Comparison of ENCODE assay signal across 10 cellular contexts in the genomic region with DNA sequence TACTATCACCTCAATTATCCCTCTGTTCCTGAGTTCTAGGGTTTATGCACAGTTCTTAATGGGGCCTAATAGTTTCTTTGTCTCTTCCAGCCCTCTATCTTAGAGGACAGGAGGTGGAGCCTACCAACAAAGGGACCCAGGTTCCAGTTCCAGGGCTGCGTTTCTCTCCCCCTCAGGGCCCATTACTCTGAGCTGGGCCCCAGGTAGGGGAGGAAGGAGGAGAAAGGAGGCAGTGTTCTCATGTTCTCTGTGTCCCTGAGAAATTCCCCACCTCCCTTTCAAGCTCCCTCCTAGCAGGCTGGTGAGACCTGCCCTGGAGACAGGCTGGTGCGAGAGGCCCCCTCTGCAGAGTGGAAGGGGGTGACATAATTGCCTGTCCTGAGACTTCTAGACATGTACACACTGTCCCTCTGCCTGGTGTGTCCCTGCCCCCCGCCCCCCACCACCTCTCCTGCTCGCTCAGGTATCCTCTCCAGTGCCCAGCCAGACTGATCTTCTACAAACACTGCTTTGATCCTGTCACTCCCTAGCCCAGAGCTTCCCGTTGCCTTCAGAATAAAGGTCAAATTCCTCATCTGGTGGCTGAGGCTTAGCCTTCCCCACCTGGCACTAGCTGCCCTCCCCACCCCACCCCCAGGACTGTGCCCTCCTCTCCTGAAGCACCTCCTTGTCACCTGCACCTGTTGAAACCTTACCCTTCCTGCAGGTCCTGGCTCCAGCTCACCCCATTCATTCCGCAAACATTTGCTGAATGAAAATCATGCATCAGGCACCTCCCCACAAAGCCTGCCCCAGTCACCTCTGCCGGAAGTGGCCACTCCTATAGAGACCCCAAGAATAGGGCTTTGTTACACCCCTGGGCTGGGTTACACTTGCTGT. TPM values are rescaled to one million over a fixed set of nuclear protein-coding genes. Genes with fewer than 3 reads are reported as not detected.
A peak's percentile ranks its signal among the peaks of the same experiment; 100 is the strongest.
DNase-seq lines count a peak whose midpoint lies in the region; ATAC-seq, FAIRE-seq and TF ChIP-seq lines count a peak whose summit lies in the region.
"Had no signal": no experiment of that assay in that cellular context is flagged by ENCODE, and none has a peak within 500 bp of the region (broad histone marks: within the 10 kb centered on the region; RNA-seq: fewer than 3 reads in every experiment).

No MANE protein-coding gene starts in this region.

- ATAC-seq in activated naive CD4-positive, alpha-beta T cell treated with anti-CD3 and anti-CD28 coated beads, Interleukin-2, amount 50 U/mL, for 72 hours: no peak
- ATAC-seq in HG03095 (IDR thresholded peaks at IDR 0.05; ENCODE audit: unreplicated experiment): no peak

- H3K36me3 ChIP-seq in HEK293 (ENCODE audit: control insufficient read depth in 2 of 2, insufficient read depth in 1 of 2, low read length in 2 of 2) (no peaks in the 10 kb centered on the region), osteoblast (ENCODE audit: insufficient read depth, low read length) (no peaks in the 10 kb centered on the region), sigmoid colon (no peaks in the 10 kb centered on the region)

- no peaks in the 10 kb centered on the region for H3K36me3 Mint-ChIP-seq in activated naive CD4-positive, alpha-beta T cell treated with anti-CD3 and anti-CD28 coated beads, Interleukin-2, amount 50 U/mL, for 72 hours

- H3K4me2 ChIP-seq in osteoblast (ENCODE audit: insufficient read depth, low read length): peak overlapping the region; percentile 60
- H3K4me2 ChIP-seq: KMS-11 had no signal

- H3K4me1 ChIP-seq in HEK293 (ENCODE audit: control insufficient read depth, insufficient read depth, low read length) (peaks cover 17% of the 10 kb centered on the region), osteoblast (ENCODE audit: insufficient read depth, low read length) (peaks cover 33% of the 10 kb centered on the region), sigmoid colon (peaks cover 0 to 15% (median 7%) of the 10 kb centered on the region in 4 donors)

- TF ChIP-seq CTCF in HEK293 (tag by site-specific recombination; IDR thresholded peaks at IDR 0.05) (no peak), osteoblast (IDR thresholded peaks at IDR 0.05; ENCODE audit: extremely low read depth, low read depth, low read length) (no peak), sigmoid colon (IDR thresholded peaks at IDR 0.05) (no peak)

- DNase-seq in NCI-H345 treated with DMSO at 0.1 percent for 48 hours (lab: John Stamatoyannopoulos, UW; ENCODE audit: unreplicated experiment) (peak; percentile 78), ecto neural progenitor cell (ENCODE audit: low spot score) (peak; percentile 56), osteoblast (ENCODE audit: insufficient read length, low spot score, missing footprints) (peak; percentile 65), HTR-8/SVneo (ENCODE audit: insufficient read length, low spot score) (no peak), sigmoid colon (no peak)
- no peak for DNase-seq in activated naive CD4-positive, alpha-beta T cell treated with anti-CD3 and anti-CD28 coated beads, Interleukin-2, amount 50 U/mL, for 72 hours (ENCODE audit: low spot score in 2 of 2)
- DNase-seq: activated effector memory CD4-positive, alpha-beta T cell treated with anti-CD3 and anti-CD28 coated beads, Interleukin-2, amount 50 U/mL, for 16 hours had no signal

- H3K9me3 Mint-ChIP-seq in activated naive CD4-positive, alpha-beta T cell treated with anti-CD3 and anti-CD28 coated beads, Interleukin-2, amount 50 U/mL, for 72 hours: no peaks in the 10 kb centered on the region

- TF ChIP-seq EP300 in sigmoid colon (IDR thresholded peaks at IDR 0.05): no peak

- H3K27me3 ChIP-seq in osteoblast (ENCODE audit: insufficient read depth, low read length) (no peaks in the 10 kb centered on the region), sigmoid colon (no peaks in the 10 kb centered on the region)

- no peak for TF ChIP-seq POLR2A in sigmoid colon (IDR thresholded peaks at IDR 0.05)

- H3K27ac ChIP-seq in HEK293 (ENCODE audit: extremely low read depth, low read depth, low read length) (peak overlapping the region; percentile 28), osteoblast (ENCODE audit: low read depth, low read length) (peak overlapping the region; percentile 95), sigmoid colon (peak overlapping the region in 2 of 4 donors; percentile 20 to 50)
- H3K27ac ChIP-seq: KMS-11 had no signal

- FAIRE-seq in HTR-8/SVneo (lab: Jason Lieb, UNC): no peak

- POLR2A ChIA-PET in HEK293 (lab: Yijun Ruan, JAX): interaction anchor here (0.5 to 4.1 kb wide), 16 partner anchors 10 to 80 kb away, joined by 3 to 71 read pairs (median 4); a partner anchor contains a TSS

- no peaks in the 10 kb centered on the region for H3K79me2 ChIP-seq in osteoblast (ENCODE audit: insufficient read depth, low read length)

- H3K4me3 ChIP-seq in HEK293 (ENCODE audit: low read depth, low read length) (no peak overlapping the region), osteoblast (ENCODE audit: insufficient read depth, low read length) (no peak overlapping the region), sigmoid colon (no peak overlapping the region)

- intact Hi-C loops in sigmoid colon (cut with DNase I): no loop called here

- H4K20me1 ChIP-seq in osteoblast (ENCODE audit: insufficient read depth, low read length): no peaks in the 10 kb centered on the region

- H3K27ac Mint-ChIP-seq in activated naive CD4-positive, alpha-beta T cell treated with anti-CD3 and anti-CD28 coated beads, Interleukin-2, amount 50 U/mL, for 72 hours: no peak overlapping the region

- H2AFZ ChIP-seq in osteoblast (ENCODE audit: low read length): no peak overlapping the region

- WGBS in sigmoid colon, 2 donors: 16 to 67% methylated on average over 7 of the region's 7 CpGs

- CTCF ChIA-PET in HEK293 (lab: Yijun Ruan, JAX): interaction anchor here (0.7 to 2.1 kb wide), 8 partner anchors 9 to 681 kb away, joined by 3 to 19 read pairs (median 6); no protein-coding TSS in a partner anchor

- H3K9me3 ChIP-seq in HEK293 (ENCODE audit: control insufficient read depth, insufficient read depth, low read depth, low read length) (no peaks in the 10 kb centered on the region), osteoblast (ENCODE audit: low read depth, low read length) (no peaks in the 10 kb centered on the region), sigmoid colon (no peaks in the 10 kb centered on the region)

TF ChIP-seq in HEK293, 187 proteins besides CTCF, POLR2A, EP300 and RAD21:
- 0 out of 2 replicates have a peak, but pooled peaks have one; percentile 17 for TF ChIP-seq ZNF335 (tag by site-specific recombination; conservative IDR thresholded peaks at IDR 0.05)
- TF ChIP-seq SCRT2 (tag by site-specific recombination; IDR thresholded peaks at IDR 0.05): peak; percentile 79
- peak; percentile 71; the same call in 1 of the 2 replicates for TF ChIP-seq SCRT1 (tag by site-specific recombination; IDR thresholded peaks at IDR 0.05; ENCODE audit: borderline replicate concordance)
- 0 out of 2 replicates have a peak, but pooled peaks have one; percentile 21 for TF ChIP-seq ZBTB20 (tag by site-specific recombination; IDR thresholded peaks at IDR 0.05)
- no peak for TF ChIP-seq YY2 (tag by site-specific recombination; IDR thresholded peaks at IDR 0.05)
- TF ChIP-seq YY1 (tag by site-specific recombination; IDR thresholded peaks at IDR 0.05): no peak
- TF ChIP-seq ZNF341 (tag by site-specific recombination; IDR thresholded peaks at IDR 0.05; ENCODE audit: low read depth): peak; percentile 26
- no peak for TF ChIP-seq EGR2 (tag by site-specific recombination; IDR thresholded peaks at IDR 0.05; ENCODE audit: low read depth)
- peak; percentile 53 for TF ChIP-seq WT1 (tag by site-specific recombination; IDR thresholded peaks at IDR 0.05)
- TF ChIP-seq ZNF157 (tag by site-specific recombination; IDR thresholded peaks at IDR 0.05): no peak

RNA-seq across cellular contexts. Expression of a gene that starts 21.1 kb away (rescaled TPM):
- total RNA-seq in osteoblast: 2.9 and 5.1 TPM in 2 replicates
- 10 to 100 TPM; 20.6 to 63.1 (median 35.5) TPM for total RNA-seq in sigmoid colon
- 1,000 to 10,000 TPM; 3,181 to 3,526 (median 3,402) TPM for polyA plus RNA-seq in sigmoid colon
- under 1 TPM; 0.34 to 0.66 TPM for total RNA-seq in activated naive CD4-positive, alpha-beta T cell treated with anti-CD3 and anti-CD28 coated beads, Interleukin-2, amount 50 U/mL, for 72 hours

RNA-seq across cellular contexts. Expression of a gene that starts 23.0 kb away (rescaled TPM):
- total RNA-seq in osteoblast (22.4 and 61.9 TPM in 2 replicates), sigmoid colon (1 to 10 TPM; 1.5 to 3.9 (median 2.5) TPM)
- polyA plus RNA-seq in sigmoid colon: 100 to 1,000 TPM; 596 to 847 (median 800) TPM
- 1 to 10 TPM; 7.7 to 8.5 TPM for total RNA-seq in activated naive CD4-positive, alpha-beta T cell treated with anti-CD3 and anti-CD28 coated beads, Interleukin-2, amount 50 U/mL, for 72 hours

Comparison
In these comparisons a context has a peak if more than half of its experiments do, and no peak if none do; other contexts are left out.
1. DNase-seq: peak in NCI-H345 treated with DMSO at 0.1 percent for 48 hours (single experiment), ecto neural progenitor cell (single experiment) and osteoblast (single experiment); none in HTR-8/SVneo (single experiment), sigmoid colon (single experiment) and activated naive CD4-positive, alpha-beta T cell treated with anti-CD3 and anti-CD28 coated beads, Interleukin-2, amount 50 U/mL, for 72 hours (0 of 2).